In genomic region chr4:148203056-148203898, GRCh38 we compare ENCODE assay signal across 13 cellular contexts.
DNase-seq lines count a peak whose midpoint lies in the region; ATAC-seq, FAIRE-seq and TF ChIP-seq lines count a peak whose summit lies in the region.
"Had no signal": no experiment of that assay in that cellular context is flagged by ENCODE, and none has a peak within 500 bp of the region (broad histone marks: within the 10 kb centered on the region; RNA-seq: fewer than 3 reads in every experiment).

No MANE protein-coding gene starts in this region.

- intact Hi-C loops in right lobe of liver (cut with DNase I) (no loop called here), tibial artery (cut with DNase I; ENCODE audit: low total_unique reads) (no loop called here)

- H2BK5ac ChIP-seq in H1 (ENCODE audit: low read depth, low read length) = no peak overlapping the region

- POLR2A ChIA-PET in H1 (lab: Charles Lee; ENCODE audit: partially characterized antibody) = no interaction called here

- TF ChIP-seq EP300 in H1 (IDR thresholded peaks at IDR 0.05; ENCODE audit: borderline replicate concordance in 1 of 2, low read depth in 2 of 2, low read length in 2 of 2) = no peak

- H3K27me3 ChIP-seq in H1 (replicated peaks in 1 of 4; ENCODE audit: control insufficient read depth in 3 of 4, extremely low read depth in 1 of 4, insufficient read depth in 3 of 4, low read length in 3 of 4) (no peaks in the 10 kb centered on the region), right lobe of liver (no peaks in the 10 kb centered on the region), tibial artery (no peaks in the 10 kb centered on the region)

- peaks cover 0 to 4% (median 1%) of the 10 kb centered on the region in 4 experiments; a peak in 1 of 7 replicates for H3K4me1 ChIP-seq in H1 (replicated peaks in 1 of 4; ENCODE audit: control insufficient read depth in 3 of 4, insufficient read depth in 4 of 4, low read length in 3 of 4)
- H3K4me1 ChIP-seq in right lobe of liver = peaks cover 0 to 5% (median 0%) of the 10 kb centered on the region in 4 donors
- H3K4me1 ChIP-seq in tibial artery = peaks cover 0 to 31% (median 0%) of the 10 kb centered on the region in 4 donors
- H3K4me1 ChIP-seq: SJSA1 had no signal

- no peak overlapping the region for H2BK20ac ChIP-seq in H1 (ENCODE audit: low read length)

- no peak overlapping the region for H4K8ac ChIP-seq in H1 (ENCODE audit: extremely low read depth, insufficient read depth, low read length)

- no peak overlapping the region for H3K9ac ChIP-seq in H1 (replicated peaks in 1 of 4; ENCODE audit: extremely low read depth in 1 of 4, low read depth in 3 of 4, low read length in 3 of 4)

- peak; percentile 36 for DNase-seq in NCI-H2029 (lab: John Stamatoyannopoulos, UW)
- DNase-seq in H1 (ENCODE audit: low read depth in 1 of 2, low spot score in 2 of 2) = no peak
- DNase-seq in right lobe of liver = peak in 1 of 3 donors; percentile 59
- DNase-seq in tibial artery = no peak
- DNase-seq in stimulated activated CD4-positive, alpha-beta T cell treated with anti-CD3 and anti-CD28 coated beads, Interleukin-2, amount 100 ng/mL, for 24 hours = no peak
- no peak for DNase-seq in T-helper 2 cell
- DNase-seq in GM13976 (ENCODE audit: low spot score) = no peak
- DNase-seq: activated CD4-positive, alpha-beta T cell treated with anti-CD3 and anti-CD28 coated beads for 4 hours; activated naive CD4-positive, alpha-beta T cell treated with anti-CD3 and anti-CD28 coated beads, Interleukin-2, amount 50 U/mL, for 16 hours; effector CD8-positive, alpha-beta T cell; stimulated activated CD4-positive, alpha-beta T cell treated with anti-CD3 and anti-CD28 coated beads, Interleukin-1b, Interleukin-23, amount 100 ng/mL, for 48 hours had no signal

- no peak overlapping the region for H2AK5ac ChIP-seq in H1 (ENCODE audit: low read depth, low read length)

- no peak for TF ChIP-seq POLR2A in H1 (IDR thresholded peaks at IDR 0.05; ENCODE audit: control extremely low read depth in 1 of 2, low read depth in 2 of 2, low read length in 2 of 2)
- TF ChIP-seq POLR2A in right lobe of liver (IDR thresholded peaks at IDR 0.05) = no peak

- WGBS in H1 (ENCODE audit: extremely low coverage in 1 of 2, insufficient coverage in 1 of 2, insufficient read length in 1 of 2, insufficient replicate concordance in 2 of 2, low coverage in 1 of 2, low lambda C conversion rate in 2 of 2, missing lambda C conversion rate in 1 of 2), 2 experiments = 63% methylated on average over 12 of the region's 14 CpGs; no CpG with 5 or more reads in 1 of the 2 experiments
- 17% methylated on average over 14 of the region's 14 CpGs for WGBS in right lobe of liver (ENCODE audit: insufficient coverage, low coverage, low lambda C conversion rate, missing lambda C conversion rate)

- H3K36me3 ChIP-seq in H1 (ENCODE audit: control insufficient read depth in 2 of 4, insufficient read depth in 4 of 4, low read length in 3 of 4) = no peaks in the 10 kb centered on the region
- H3K36me3 ChIP-seq in right lobe of liver = no peaks in the 10 kb centered on the region
- H3K36me3 ChIP-seq in tibial artery = no peaks in the 10 kb centered on the region
- H3K36me3 ChIP-seq: SJSA1 had no signal

- peak overlapping the region in 1 of 4 experiments; percentile 28; a peak in 1 of 8 replicates for H3K4me3 ChIP-seq in H1 (ENCODE audit: extremely low read depth in 1 of 4, insufficient read depth in 2 of 4, low read depth in 3 of 4, low read length in 4 of 4)
- no peak overlapping the region for H3K4me3 ChIP-seq in right lobe of liver
- H3K4me3 ChIP-seq in tibial artery = peak overlapping the region; percentile 25 to 26
- H3K4me3 ChIP-seq: SJSA1 had no signal

- H3K18ac ChIP-seq in H1 (ENCODE audit: extremely low read depth, low read length) = no peak overlapping the region

- H3K14ac ChIP-seq in H1 (ENCODE audit: insufficient read length) = no peak overlapping the region

- ATAC-seq in right lobe of liver = peak; percentile 92 to 95 (median 92)

- H3K4ac ChIP-seq in H1 (replicated peaks; ENCODE audit: insufficient read length, low read depth, low read length) = no peak overlapping the region

- TF ChIP-seq CTCF in H1 (IDR thresholded peaks at IDR 0.05; ENCODE audit: control extremely low read depth in 1 of 3, insufficient read depth in 1 of 3, low read depth in 1 of 3, low read length in 3 of 3) = no peak
- TF ChIP-seq CTCF in right lobe of liver (IDR thresholded peaks at IDR 0.05) = no peak
- no peak for TF ChIP-seq CTCF in tibial artery (IDR thresholded peaks at IDR 0.05)
- no peak for TF ChIP-seq CTCF in GM13976 (IDR thresholded peaks at IDR 0.05; ENCODE audit: borderline replicate concordance, control extremely low read depth, extremely low read depth, insufficient read depth, missing control alignments)

- in situ Hi-C loops in GM13976 (cut with MboI; ENCODE audit: low sequenced_read_pairs, unreplicated experiment) = no loop called here

- no peaks in the 10 kb centered on the region for H3K23me2 ChIP-seq in H1 (ENCODE audit: low read depth, low read length)

- H4K91ac ChIP-seq in H1 (replicated peaks; ENCODE audit: insufficient read length, low read length) = no peak overlapping the region

- no peak overlapping the region for H4K5ac ChIP-seq in H1 (ENCODE audit: insufficient read length, low read depth, low read length)

- H2BK12ac ChIP-seq in H1 (ENCODE audit: low read depth, low read length) = no peak overlapping the region

- H4K20me1 ChIP-seq in H1 (replicated peaks in 1 of 2; ENCODE audit: control insufficient read depth in 1 of 2, insufficient read depth in 2 of 2, low read length in 2 of 2) = no peaks in the 10 kb centered on the region

- CTCF ChIA-PET in H1 (lab: Charles Lee; ENCODE audit: partially characterized antibody) = interaction anchor here (0.6 kb wide), 1 partner anchor 1080 kb away, joined by 3 read pairs; no protein-coding TSS in a partner anchor

- no peak overlapping the region for H2BK15ac ChIP-seq in H1 (ENCODE audit: low read length)

- H3K4me2 ChIP-seq in H1 (ENCODE audit: insufficient read depth in 1 of 2, low read depth in 2 of 2, low read length in 2 of 2) = no peak overlapping the region; a peak in 1 of 4 replicates

- no peak overlapping the region for H3K56ac ChIP-seq in H1 (replicated peaks; ENCODE audit: insufficient read length, low read depth, low read length)

- H3K27ac ChIP-seq in H1 (ENCODE audit: low read depth, low read length) (no peak overlapping the region), right lobe of liver (peak overlapping the region; percentile 55 to 67 (median 67)), tibial artery (peak overlapping the region; percentile 10 to 58)
- H3K27ac ChIP-seq: SJSA1 had no signal

- no peak overlapping the region for H2BK120ac ChIP-seq in H1 (replicated peaks; ENCODE audit: low read depth, low read length)

- no peak overlapping the region for H3K23ac ChIP-seq in H1 (ENCODE audit: insufficient read length)

- FAIRE-seq in H1 (lab: Jason Lieb, UNC) = peak; percentile 69
- FAIRE-seq: D721Med had no signal

- no peak overlapping the region for H2AFZ ChIP-seq in H1 (ENCODE audit: low read length)

- H3K79me2 ChIP-seq in H1 (ENCODE audit: control insufficient read depth in 1 of 2, insufficient read depth in 2 of 2, low read length in 2 of 2) = no peaks in the 10 kb centered on the region

- H3K9me3 ChIP-seq in H1 (ENCODE audit: insufficient read depth in 2 of 2, low read depth in 1 of 2, low read length in 1 of 2) (no peaks in the 10 kb centered on the region), right lobe of liver (no peaks in the 10 kb centered on the region), tibial artery (no peaks in the 10 kb centered on the region)
- H3K9me3 ChIP-seq: SJSA1 had no signal

- no peak for TF ChIP-seq RAD21 in H1 (IDR thresholded peaks at IDR 0.05 in 1 of 2, conservative IDR thresholded peaks at IDR 0.05 in 1 of 2; ENCODE audit: low read depth in 2 of 2, low read length in 2 of 2)

- H3K79me1 ChIP-seq in H1 (ENCODE audit: low read depth, low read length) = no peaks in the 10 kb centered on the region

TF ChIP-seq in H1, 55 proteins besides CTCF, POLR2A, EP300 and RAD21:
- TF ChIP-seq TEAD4 (IDR thresholded peaks at IDR 0.05; ENCODE audit: low read depth, low read length) (peak; percentile 41; the same call in 1 of the 2 replicates), SP1 (IDR thresholded peaks at IDR 0.05; ENCODE audit: low read depth, low read length) (0 out of 2 replicates have a peak, but pooled peaks have one; percentile 44), RFX5 (IDR thresholded peaks at IDR 0.05; ENCODE audit: borderline replicate concordance, low read depth, low read length) (peak; percentile 44; the same call in 1 of the 2 replicates), YY1 (IDR thresholded peaks at IDR 0.05; ENCODE audit: low read depth, low read length) (no peak), SIRT6 (IDR thresholded peaks at IDR 0.05; ENCODE audit: low read length) (no peak), NANOG (IDR thresholded peaks at IDR 0.05; ENCODE audit: insufficient read depth, low read depth, low read length, poor library complexity, severe bottlenecking) (peak; percentile 12)

Comparison
In these comparisons a context has a peak if more than half of its experiments do, and no peak if none do; other contexts are left out.
1. H3K4me3 ChIP-seq: peak in tibial artery (2 of 2); none in right lobe of liver (0 of 3).